ENCODE assay signal across 1 cellular context in genomic region chr11:122556605-122557004, GRCh38.
TF ChIP-seq lines count a peak whose summit lies in the region.

No MANE protein-coding gene starts in this region.

TF ChIP-seq in SK-N-SH, 30 proteins besides CTCF, POLR2A, EP300 and RAD21 (continued from another document):
- TF ChIP-seq REST (IDR thresholded peaks at IDR 0.05; ENCODE audit: low read depth, low read length) (no peak), TCF12 (IDR thresholded peaks at IDR 0.05) (no peak), NRF1 (IDR thresholded peaks at IDR 0.05; ENCODE audit: low read depth, low read length) (no peak), TAF1 (IDR thresholded peaks at IDR 0.05; ENCODE audit: borderline replicate concordance, low read depth, low read length) (no peak), FOSL2 (IDR thresholded peaks at IDR 0.05; ENCODE audit: borderline replicate concordance, low read depth) (no peak), RCOR1 (IDR thresholded peaks at IDR 0.05; ENCODE audit: low read length) (no peak), NFIC (IDR thresholded peaks at IDR 0.05; ENCODE audit: borderline replicate concordance) (no peak), GABPA (IDR thresholded peaks at IDR 0.05; ENCODE audit: low read depth) (no peak)
